28 cellular contexts compared by ENCODE assay signal in the genomic region with DNA sequence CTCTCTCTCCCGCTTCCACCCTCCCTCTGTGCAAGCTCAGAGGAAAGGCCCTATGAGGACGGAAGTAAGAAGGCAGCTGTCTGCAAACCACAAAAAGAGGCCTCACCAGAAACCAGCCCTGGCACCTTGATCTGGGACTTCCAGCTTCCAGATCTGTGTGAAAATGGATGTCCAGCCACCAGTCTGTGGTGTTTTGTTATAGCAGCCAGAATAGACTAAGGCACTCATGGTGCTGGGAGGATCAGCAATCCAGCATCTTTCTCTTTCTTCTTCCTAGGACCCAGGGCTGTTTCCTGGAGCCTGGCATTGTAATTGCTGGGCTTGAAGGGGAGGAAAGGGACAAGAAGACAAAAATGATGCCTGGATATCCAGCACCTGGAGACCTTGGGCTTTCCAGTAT.
"Had no signal": no experiment of that assay in that cellular context is flagged by ENCODE, and none has a peak within 500 bp of the region (broad histone marks: within the 10 kb centered on the region; RNA-seq: fewer than 3 reads in every experiment).

No MANE protein-coding gene starts in this region.

- H3K27ac ChIP-seq: coronary artery, esophagus muscularis mucosa, foreskin keratinocyte, gastroesophageal sphincter, heart left ventricle, hepatocyte, psoas muscle, skin epidermis, suprapubic skin, transverse colon, upper lobe of right lung, uterus had no signal

- H3K4me3 ChIP-seq: coronary artery, esophagus muscularis mucosa, gastroesophageal sphincter, heart left ventricle, hepatocyte, lung, mucosa of descending colon, psoas muscle, skin epidermis, suprapubic skin, transverse colon, upper lobe of right lung, uterus had no signal

- H3K4me1 Mint-ChIP-seq: memory B cell; naive B cell; neural crest cell; stimulated activated naive CD8-positive, alpha-beta T cell treated with anti-CD3 and anti-CD28 coated beads, Interleukin-15, amount 100 ng/mL, for 72 hours had no signal

- FAIRE-seq: endothelial cell of umbilical vein, kidney had no signal

- H3K4me1 ChIP-seq: gastroesophageal sphincter, transverse colon, upper lobe of right lung, uterus had no signal

- H3K4me3 Mint-ChIP-seq: memory B cell; mesothelial cell of epicardium; natural killer cell treated with Interleukin-12 subunit alpha and Interleukin-12 subunit beta and Interleukin-15 and Interleukin-18, amount 100 ng/mL, for 72 hours; neural crest cell; stimulated activated naive CD8-positive, alpha-beta T cell treated with anti-CD3 and anti-CD28 coated beads, Interleukin-15, amount 100 ng/mL, for 72 hours had no signal

- H2AFZ ChIP-seq: hepatocyte had no signal

- H3K36me3 ChIP-seq: esophagus muscularis mucosa, gastroesophageal sphincter, heart left ventricle, suprapubic skin, transverse colon, upper lobe of right lung, uterus had no signal

- H3K9me3 ChIP-seq: esophagus muscularis mucosa, gastroesophageal sphincter, heart left ventricle, mucosa of descending colon, psoas muscle, suprapubic skin, transverse colon, upper lobe of right lung, uterus had no signal

- ATAC-seq: foreskin keratinocyte; gastroesophageal sphincter; heart left ventricle; mucosa of descending colon; natural killer cell treated with Interleukin-12 subunit alpha and Interleukin-12 subunit beta and Interleukin-15 and Interleukin-18, amount 100 ng/mL, for 72 hours; psoas muscle; right cardiac atrium; stimulated activated naive CD8-positive, alpha-beta T cell treated with anti-CD3 and anti-CD28 coated beads, Interleukin-15, amount 100 ng/mL, for 72 hours; upper lobe of right lung had no signal

- H3K36me3 Mint-ChIP-seq: memory B cell; mesothelial cell of epicardium; naive B cell; natural killer cell treated with Interleukin-12 subunit alpha and Interleukin-12 subunit beta and Interleukin-15 and Interleukin-18, amount 100 ng/mL, for 72 hours had no signal

- H3K9me3 Mint-ChIP-seq: memory B cell; mesothelial cell of epicardium; natural killer cell treated with Interleukin-12 subunit alpha and Interleukin-12 subunit beta and Interleukin-15 and Interleukin-18, amount 100 ng/mL, for 72 hours; neural crest cell; stimulated activated naive CD8-positive, alpha-beta T cell treated with anti-CD3 and anti-CD28 coated beads, Interleukin-15, amount 100 ng/mL, for 72 hours had no signal

- H3K27me3 ChIP-seq: esophagus muscularis mucosa, foreskin keratinocyte, gastroesophageal sphincter, heart left ventricle, hepatocyte, suprapubic skin, transverse colon, upper lobe of right lung, uterus had no signal

- H3K79me2 ChIP-seq: hepatocyte had no signal

- DNase-seq: dermis blood vessel endothelial cell; effector memory CD4-positive, alpha-beta T cell; foreskin keratinocyte; heart left ventricle; kidney; mucosa of descending colon; naive B cell; psoas muscle; right cardiac atrium; stimulated activated CD4-positive, alpha-beta T cell treated with anti-CD3 and anti-CD28 coated beads, Interleukin-15, amount 100 ng/mL, for 24 hours; stimulated activated CD4-positive, alpha-beta T cell treated with anti-CD3 and anti-CD28 coated beads, Interleukin-2, amount 100 ng/mL, for 48 hours; stimulated activated naive CD4-positive, alpha-beta T cell; stimulated activated naive CD8-positive, alpha-beta T cell treated with anti-CD3 and anti-CD28 coated beads, Interleukin-15, amount 100 ng/mL, for 72 hours; transverse colon; upper lobe of right lung; uterus had no signal

- H3K27ac Mint-ChIP-seq: memory B cell; mesothelial cell of epicardium; naive B cell; natural killer cell treated with Interleukin-12 subunit alpha and Interleukin-12 subunit beta and Interleukin-15 and Interleukin-18, amount 100 ng/mL, for 72 hours had no signal
